In genomic region chr12:67019070-67019469, GRCh38 we compare ENCODE assay signal across 13 cellular contexts.
DNase-seq lines count a peak whose midpoint lies in the region; ATAC-seq and TF ChIP-seq lines count a peak whose summit lies in the region.
"Had no signal": no experiment of that assay in that cellular context is flagged by ENCODE, and none has a peak within 500 bp of the region (broad histone marks: within the 10 kb centered on the region; RNA-seq: fewer than 3 reads in every experiment).

No MANE protein-coding gene starts in this region.

- H3K36me3 Mint-ChIP-seq in T-helper 17 cell (ENCODE audit: low read depth) = peaks cover 2% of the 10 kb centered on the region
- H3K36me3 Mint-ChIP-seq: stimulated activated memory B cell treated with anti-CD40 and anti-IgM and Interleukin-4, amounts not matched to agents 10 μg/mL and 1 μg/mL and 100 μg/mL, for 72 hours had no signal

- H3K27me3 ChIP-seq in MG63 = peaks cover 5% of the 10 kb centered on the region; the same call in 1 of the 2 replicates
- H3K27me3 ChIP-seq in mesendoderm (ENCODE audit: insufficient read depth, low read length, poor library complexity) = no peaks in the 10 kb centered on the region
- H3K27me3 ChIP-seq: vagina had no signal

- H2BK5ac ChIP-seq in mesendoderm (ENCODE audit: low read length) = peak overlapping the region; percentile 6

- no peak overlapping the region for H3K56ac ChIP-seq in mesendoderm (ENCODE audit: low read length)

- H3K4me3 ChIP-seq in MG63 (no peak overlapping the region), astrocyte of the cerebellum (ENCODE audit: low read depth, low read length) (no peak overlapping the region), mesendoderm (ENCODE audit: low read length) (no peak overlapping the region)
- H3K4me3 ChIP-seq: vagina had no signal

- H3K4ac ChIP-seq in mesendoderm (ENCODE audit: low read depth, low read length) = no peak overlapping the region

- in situ Hi-C loops in astrocyte of the cerebellum (cut with HindIII; ENCODE audit: low sequenced_read_pairs) = no loop called here

- no peak overlapping the region for H3K4me2 ChIP-seq in mesendoderm (ENCODE audit: low read length)

- H3K9me3 ChIP-seq in MG63 = no peaks in the 10 kb centered on the region
- H3K9me3 ChIP-seq in T-helper 17 cell (ENCODE audit: control insufficient read depth, low read length, poor library complexity, severe bottlenecking) = no peaks in the 10 kb centered on the region
- H3K9me3 ChIP-seq: vagina had no signal

- no peaks in the 10 kb centered on the region for H3K79me1 ChIP-seq in mesendoderm (ENCODE audit: low read length)

- H3K4me1 ChIP-seq in mesendoderm (ENCODE audit: control insufficient read depth, low read depth, low read length) = peaks cover 6% of the 10 kb centered on the region
- H3K4me1 ChIP-seq: vagina had no signal

- no peaks in the 10 kb centered on the region for H3K79me2 ChIP-seq in mesendoderm (ENCODE audit: control insufficient read depth, insufficient read depth, low read length)

- peaks cover 14% of the 10 kb centered on the region for H3K27me3 Mint-ChIP-seq in T-helper 17 cell

- H4K8ac ChIP-seq in mesendoderm (ENCODE audit: low read depth, low read length) = no peak overlapping the region

- H3K36me3 ChIP-seq in MG63 (no peaks in the 10 kb centered on the region), mesendoderm (ENCODE audit: control insufficient read depth, insufficient read depth, low read length) (no peaks in the 10 kb centered on the region)
- H3K36me3 ChIP-seq: vagina had no signal

- no peak overlapping the region for H3K4me3 Mint-ChIP-seq in T-helper 17 cell
- H3K4me3 Mint-ChIP-seq: activated CD4-positive, alpha-beta T cell treated with anti-CD3 and anti-CD28 coated beads, Interleukin-2, amount 10 ng/mL, durations not matched to agents 24 days and 14 days; B cell; stimulated activated memory B cell treated with anti-CD40 and anti-IgM and Interleukin-4, amounts not matched to agents 10 μg/mL and 1 μg/mL and 100 μg/mL, for 72 hours had no signal

- no peak overlapping the region for H3K27ac ChIP-seq in mesendoderm (ENCODE audit: low read depth, low read length)
- H3K27ac ChIP-seq: vagina had no signal

- H2BK120ac ChIP-seq in mesendoderm (ENCODE audit: low read depth, low read length) = no peak overlapping the region

- no CpG with 5 or more reads among the region's 10 CpGs for whole genome bisulfite sequencing in mesendoderm (ENCODE audit: extremely low coverage, insufficient coverage, low lambda C conversion rate)

- DNase-seq in COR-L47 (lab: John Stamatoyannopoulos, UW) = peak; percentile 61
- DNase-seq in MG63 = peak; percentile 42
- DNase-seq in astrocyte of the cerebellum (ENCODE audit: low read depth) = peak; percentile 36
- DNase-seq in mesendoderm = no peak
- DNase-seq in T-helper 17 cell = no peak
- DNase-seq: activated CD4-positive, alpha-beta T cell treated with anti-CD3 and anti-CD28 coated beads, Interleukin-2, amount 10 ng/mL, durations not matched to agents 24 days and 14 days; GDM1 had no signal

- no peaks in the 10 kb centered on the region for H3K4me1 Mint-ChIP-seq in T-helper 17 cell
- H3K4me1 Mint-ChIP-seq: activated CD4-positive, alpha-beta T cell treated with anti-CD3 and anti-CD28 coated beads, Interleukin-2, amount 10 ng/mL, durations not matched to agents 24 days and 14 days; B cell; stimulated activated memory B cell treated with anti-CD40 and anti-IgM and Interleukin-4, amounts not matched to agents 10 μg/mL and 1 μg/mL and 100 μg/mL, for 72 hours had no signal

- no peak overlapping the region for H2AK5ac ChIP-seq in mesendoderm (ENCODE audit: low read length)

- no peak for TF ChIP-seq CTCF in astrocyte of the cerebellum (IDR thresholded peaks at IDR 0.05; ENCODE audit: low read depth, low read length, missing control alignments)

- H3K23ac ChIP-seq in mesendoderm (ENCODE audit: low read length) = no peak overlapping the region

- no peak overlapping the region for H3K27ac Mint-ChIP-seq in T-helper 17 cell
- H3K27ac Mint-ChIP-seq: activated CD4-positive, alpha-beta T cell treated with anti-CD3 and anti-CD28 coated beads, Interleukin-2, amount 10 ng/mL, durations not matched to agents 24 days and 14 days; B cell; stimulated activated memory B cell treated with anti-CD40 and anti-IgM and Interleukin-4, amounts not matched to agents 10 μg/mL and 1 μg/mL and 100 μg/mL, for 72 hours had no signal

- H2BK15ac ChIP-seq in mesendoderm (replicated peaks; ENCODE audit: low read depth) = no peak overlapping the region

- H3K9ac ChIP-seq in mesendoderm (ENCODE audit: low read length) = no peak overlapping the region

- ATAC-seq in GM19328 (IDR thresholded peaks at IDR 0.05; ENCODE audit: unreplicated experiment) (no peak), T-helper 17 cell (no peak), GM18909 (IDR thresholded peaks at IDR 0.05; ENCODE audit: poor library complexity, unreplicated experiment) (no peak), GM19452 (IDR thresholded peaks at IDR 0.05; ENCODE audit: unreplicated experiment) (no peak)
- ATAC-seq: stimulated activated memory B cell treated with anti-CD40 and anti-IgM and Interleukin-4, amounts not matched to agents 10 μg/mL and 1 μg/mL and 100 μg/mL, for 72 hours had no signal

- H3K18ac ChIP-seq in mesendoderm (ENCODE audit: low read length) = no peak overlapping the region

- H4K5ac ChIP-seq in mesendoderm (ENCODE audit: low read length) = no peak overlapping the region

Comparison
In these comparisons a context has a peak if more than half of its experiments do, and no peak if none do; other contexts are left out.
1. DNase-seq: peak in COR-L47 (single experiment), MG63 (single experiment) and astrocyte of the cerebellum (single experiment); none in mesendoderm (single experiment) and T-helper 17 cell (0 of 3).